In the genomic region with DNA sequence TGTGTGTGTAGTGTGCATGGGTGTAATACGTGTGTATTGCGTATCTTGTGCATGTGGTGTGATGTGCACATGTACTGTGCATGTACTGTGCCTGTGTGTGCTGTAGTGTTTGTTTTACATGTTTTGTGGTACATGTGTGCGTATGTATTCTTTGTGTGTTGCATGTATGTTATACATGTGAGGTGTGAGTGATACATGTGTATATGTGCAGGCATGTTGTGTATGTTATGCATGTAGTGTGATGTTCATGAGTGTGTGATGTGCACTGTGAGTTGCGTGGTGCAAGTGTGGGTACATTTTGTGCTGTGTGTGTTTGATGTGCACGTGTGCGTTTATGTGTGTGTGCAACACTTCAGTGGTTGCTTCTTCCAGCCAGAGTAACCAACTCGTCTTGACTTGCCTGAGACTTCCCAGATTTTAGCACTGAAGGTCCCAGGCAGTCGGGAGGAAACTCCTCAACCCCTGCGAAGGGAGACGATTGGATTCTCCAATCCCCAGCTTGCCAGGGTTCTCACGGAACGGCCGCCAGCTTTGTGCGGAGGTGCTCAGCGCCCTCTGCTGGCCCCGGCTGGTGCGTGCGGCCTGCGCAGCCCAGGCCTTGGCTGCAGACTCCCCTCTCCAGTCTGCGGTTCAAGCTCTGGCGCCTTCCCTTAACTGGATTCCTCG, we compare ENCODE assay signal across 9 cellular contexts. TPM values are rescaled to one million over a fixed set of nuclear protein-coding genes. Genes with fewer than 3 reads are reported as not detected.
DNase-seq lines count a peak whose midpoint lies in the region; ATAC-seq, FAIRE-seq and TF ChIP-seq lines count a peak whose summit lies in the region.
"Had no signal": no experiment of that assay in that cellular context is flagged by ENCODE, and none has a peak within 500 bp of the region (broad histone marks: within the 10 kb centered on the region; RNA-seq: fewer than 3 reads in every experiment).

No MANE protein-coding gene starts in this region.

- H3K36me3 Mint-ChIP-seq in activated CD8-positive, alpha-beta memory T cell treated with anti-CD3 and anti-CD28 coated beads, Interleukin-2, amount 10 ng/mL, durations not matched to agents 7 days and 5 days, result no peaks in the 10 kb centered on the region
- no peaks in the 10 kb centered on the region for H3K36me3 Mint-ChIP-seq in nephron progenitor cell (ENCODE audit: low read depth)

- H3K27me3 Mint-ChIP-seq in activated CD8-positive, alpha-beta memory T cell treated with anti-CD3 and anti-CD28 coated beads, Interleukin-2, amount 10 ng/mL, durations not matched to agents 7 days and 5 days, result peaks cover 24% of the 10 kb centered on the region
- H3K27me3 Mint-ChIP-seq in nephron progenitor cell (ENCODE audit: low read depth, poor library complexity), result peaks cover 6% of the 10 kb centered on the region

- H3K4me1 Mint-ChIP-seq in activated CD8-positive, alpha-beta memory T cell treated with anti-CD3 and anti-CD28 coated beads, Interleukin-2, amount 10 ng/mL, durations not matched to agents 7 days and 5 days, result peaks cover 2% of the 10 kb centered on the region
- H3K4me1 Mint-ChIP-seq in nephron progenitor cell, result peaks cover 49% of the 10 kb centered on the region

- intact Hi-C loops in esophagus squamous epithelium (cut with DNase I), result loop anchor here (5.0 kb wide), 2 partner anchors 64 to 131 kb away; no protein-coding TSS in a partner anchor

- H3K27me3 ChIP-seq in esophagus squamous epithelium, result peaks cover 0 to 49% (median 0%) of the 10 kb centered on the region in 4 donors

- TF ChIP-seq CTCF in 22Rv1 (IDR thresholded peaks at IDR 0.05), result peak; percentile 97
- peak; percentile 60 to 97 (median 94) for TF ChIP-seq CTCF in esophagus squamous epithelium (IDR thresholded peaks at IDR 0.05)
- peak; percentile 93 for TF ChIP-seq CTCF in nephron progenitor cell (IDR thresholded peaks at IDR 0.05)

- H3K9me3 Mint-ChIP-seq in activated CD8-positive, alpha-beta memory T cell treated with anti-CD3 and anti-CD28 coated beads, Interleukin-2, amount 10 ng/mL, durations not matched to agents 7 days and 5 days (ENCODE audit: low read depth), result no peaks in the 10 kb centered on the region
- no peaks in the 10 kb centered on the region for H3K9me3 Mint-ChIP-seq in nephron progenitor cell

- H3K27ac Mint-ChIP-seq in activated CD8-positive, alpha-beta memory T cell treated with anti-CD3 and anti-CD28 coated beads, Interleukin-2, amount 10 ng/mL, durations not matched to agents 7 days and 5 days, result no peak overlapping the region
- H3K27ac Mint-ChIP-seq in nephron progenitor cell, result no peak overlapping the region

- H3K4me3 ChIP-seq in esophagus squamous epithelium, result peak overlapping the region in 3 of 4 donors; percentile 39 to 66 (median 46)

- no peaks in the 10 kb centered on the region for H3K36me3 ChIP-seq in esophagus squamous epithelium

- WGBS in esophagus squamous epithelium, 2 donors, result 27 to 69% methylated on average over 6 to 14 of the region's 22 CpGs

- no peak for TF ChIP-seq POLR2A in esophagus squamous epithelium (IDR thresholded peaks at IDR 0.05)

- CTCF ChIA-PET in activated CD8-positive, alpha-beta memory T cell treated with anti-CD3 and anti-CD28 coated beads, Interleukin-2, amount 10 ng/mL, durations not matched to agents 7 days and 5 days (lab: Charles Lee), result interaction anchor here (0.6 to 3.9 kb wide), 17 partner anchors 11 to 551 kb away, joined by 3 to 35 read pairs (median 3); no protein-coding TSS in a partner anchor

- no peak overlapping the region for H3K4me3 Mint-ChIP-seq in activated CD8-positive, alpha-beta memory T cell treated with anti-CD3 and anti-CD28 coated beads, Interleukin-2, amount 10 ng/mL, durations not matched to agents 7 days and 5 days
- H3K4me3 Mint-ChIP-seq in nephron progenitor cell, result no peak overlapping the region

- H3K27ac ChIP-seq in 22Rv1 (no peak overlapping the region), esophagus squamous epithelium (peak overlapping the region in 3 of 4 donors; percentile 10 to 87 (median 48))

- peaks cover 0 to 55% (median 22%) of the 10 kb centered on the region in 3 donors for H3K4me1 ChIP-seq in esophagus squamous epithelium

- H3K9me3 ChIP-seq in esophagus squamous epithelium, result no peaks in the 10 kb centered on the region

- ATAC-seq in activated CD8-positive, alpha-beta memory T cell treated with anti-CD3 and anti-CD28 coated beads, Interleukin-2, amount 10 ng/mL, durations not matched to agents 7 days and 5 days, result peak; percentile 85

- peak; percentile 66 for DNase-seq in GM19239 (ENCODE audit: insufficient read length, low spot score)
- DNase-seq in HTR-8/SVneo (ENCODE audit: insufficient read length, low spot score), result peak; percentile 80
- DNase-seq in activated CD8-positive, alpha-beta memory T cell treated with anti-CD3 and anti-CD28 coated beads, Interleukin-2, amount 10 ng/mL, durations not matched to agents 7 days and 5 days, result peak; percentile 70
- DNase-seq in esophagus squamous epithelium (lab: John Stamatoyannopoulos, UW), result no peak
- peak; percentile 90 for DNase-seq in nephron progenitor cell
- peak; percentile 75 for DNase-seq in stromal cell of bone marrow (ENCODE audit: low read depth)
- DNase-seq in NOMO-1 (lab: John Stamatoyannopoulos, UW; ENCODE audit: unreplicated experiment in 2 of 2), result no peak

- FAIRE-seq in GM19239 (lab: Jason Lieb, UNC) (peak; percentile 8), HTR-8/SVneo (lab: Jason Lieb, UNC) (peak; percentile 98)
- FAIRE-seq: G401.6 had no signal

RNA-seq across cellular contexts. Expression of a gene that starts 3.6 kb away (rescaled TPM):
- not detected for total RNA-seq in activated CD8-positive, alpha-beta memory T cell treated with anti-CD3 and anti-CD28 coated beads, Interleukin-2, amount 10 ng/mL, durations not matched to agents 7 days and 5 days
- total RNA-seq in esophagus squamous epithelium, result 100 to 1,000 TPM in 1 of 4 donors, 10 to 100 TPM in 1, 1 to 10 TPM in 2; 4.6 to 117 (median 35.6) TPM

Comparison
In these comparisons a context has a peak if more than half of its experiments do, and no peak if none do; other contexts are left out.
1. DNase-seq: peak in GM19239 (single experiment), HTR-8/SVneo (single experiment), activated CD8-positive, alpha-beta memory T cell treated with anti-CD3 and anti-CD28 coated beads, Interleukin-2, amount 10 ng/mL, durations not matched to agents 7 days and 5 days (single experiment), nephron progenitor cell (single experiment) and stromal cell of bone marrow (single experiment); none in esophagus squamous epithelium (single experiment) and NOMO-1 (0 of 2).
2. RNA of a gene that starts 3.6 kb away (total RNA-seq): 4.6 to 117 TPM in esophagus squamous epithelium; not detected in activated CD8-positive, alpha-beta memory T cell treated with anti-CD3 and anti-CD28 coated beads, Interleukin-2, amount 10 ng/mL, durations not matched to agents 7 days and 5 days; every median in the first group is over 4 times any median in the second.
3. Peak in every context shown above with its lines, with median percentiles within 50 percentile points of each other: CTCF ChIP-seq.